8 cellular contexts compared by ENCODE assay signal in the genomic region with DNA sequence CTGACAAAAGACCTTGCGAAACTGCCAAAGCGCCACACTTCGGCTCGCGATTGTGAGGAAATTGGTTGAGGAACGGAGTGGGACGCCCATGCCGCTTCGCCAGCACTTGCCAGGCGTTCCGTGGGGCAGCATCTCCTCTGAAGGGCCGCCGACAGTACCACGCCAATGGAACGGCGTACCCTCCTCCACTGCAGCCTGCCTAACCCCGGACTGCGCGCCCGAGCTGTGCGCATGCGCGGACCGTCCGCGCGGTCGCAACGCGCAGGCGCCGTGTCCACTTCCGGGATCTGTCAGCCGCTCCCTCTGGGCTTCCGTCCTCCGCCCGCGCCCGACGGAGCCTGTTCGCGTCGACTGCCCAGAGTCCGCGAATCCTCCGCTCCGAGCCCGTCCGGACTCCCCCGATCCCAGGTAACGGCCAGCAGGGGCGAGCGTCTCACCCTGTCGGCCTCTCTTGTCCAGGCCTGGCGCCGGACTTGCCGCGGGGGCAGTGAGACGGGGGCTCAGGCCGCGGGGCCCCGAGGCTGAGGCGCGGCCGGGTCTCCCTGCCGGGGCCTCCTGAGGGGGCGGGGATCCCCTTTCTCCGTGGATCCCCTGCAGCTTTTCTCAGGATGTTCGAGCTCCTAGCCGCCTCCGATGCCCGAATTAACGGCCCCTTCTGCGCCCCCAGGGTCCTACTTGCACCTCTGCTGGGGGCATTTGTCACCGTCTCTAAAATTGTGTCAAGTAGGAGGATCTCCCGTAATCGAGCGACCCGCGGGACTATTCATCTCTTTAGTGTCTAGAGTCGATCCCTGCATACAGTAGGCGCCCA. TPM values are rescaled to one million over a fixed set of nuclear protein-coding genes. Genes with fewer than 3 reads are reported as not detected.
DNase-seq lines count a peak whose midpoint lies in the region; ATAC-seq and TF ChIP-seq lines count a peak whose summit lies in the region.

Gene ARPC1A (plus strand): TSS at position 302 of the 811 bp plus-strand sequence. CDS start 7,456 bp downstream, outside the sequence.

- H4K8ac ChIP-seq in H9 (replicated peaks; ENCODE audit: insufficient read length, low read depth, low read length) = no peak within 1 kb of the TSS

- no peaks in the 10 kb centered on the region for H4K20me1 ChIP-seq in H9 (ENCODE audit: control insufficient read depth, insufficient read depth, insufficient read length)

- H3K9ac ChIP-seq in ES-I3 (ENCODE audit: low read depth, low read length) (peak within 1 kb of the TSS; percentile 78), H9 (ENCODE audit: extremely low read depth, insufficient read length, low read length) (peak within 1 kb of the TSS; percentile 90)

- no peak within 1 kb of the TSS for H2AFZ ChIP-seq in H9 (ENCODE audit: low read length)

- H3K27ac ChIP-seq in H9 (ENCODE audit: insufficient read length, low read depth, low read length) = no peak within 1 kb of the TSS

- H3K14ac ChIP-seq in H9 (ENCODE audit: insufficient read depth, low read length) = peak within 1 kb of the TSS; percentile 74

- ATAC-seq in stimulated activated naive CD8-positive, alpha-beta T cell treated with anti-CD3 and anti-CD28 coated beads, Interleukin-15, Interleukin-2, amounts not matched to agents 100 U/mL and 50 U/mL, for 24 hours = peak; percentile 95

- H3K4me1 Mint-ChIP-seq in H9 (peaks cover 14 to 23% of the 10 kb centered on the region in 2 experiments), nephron (peaks cover 14% of the 10 kb centered on the region)

- H3K4ac ChIP-seq in H9 (ENCODE audit: low read depth, low read length) = no peak within 1 kb of the TSS

- H3K79me2 ChIP-seq in H9 (ENCODE audit: insufficient read depth, low read length) = peaks cover 6% of the 10 kb centered on the region; the same call in 1 of the 2 replicates

- H3K27me3 Mint-ChIP-seq in H9 (ENCODE audit: low read depth) (no peaks in the 10 kb centered on the region), nephron (ENCODE audit: low read depth) (no peaks in the 10 kb centered on the region)

- H3K27ac Mint-ChIP-seq in H9 = peak within 1 kb of the TSS; percentile 82 to 90 (median 82); a peak in 6 of 7 replicates
- H3K27ac Mint-ChIP-seq in nephron = peak within 1 kb of the TSS; percentile 66 to 91 (median 67)

- DNase-seq in H9 = peak; percentile 94
- peak; percentile 85 for DNase-seq in MG63
- DNase-seq in SHP77 (lab: John Stamatoyannopoulos, UW) = peak; percentile 81 to 83
- peak; percentile 90 for DNase-seq in activated effector memory CD4-positive, alpha-beta T cell treated with Interleukin-2 at 50 U/mL for 16 hours
- DNase-seq in fibroblast of the aortic adventitia (ENCODE audit: low read depth) = peak; percentile 90
- DNase-seq in stimulated activated naive CD8-positive, alpha-beta T cell treated with anti-CD3 and anti-CD28 coated beads, Interleukin-15, Interleukin-2, amounts not matched to agents 100 U/mL and 50 U/mL, for 24 hours = peak; percentile 93

- no peak within 1 kb of the TSS for H2BK12ac ChIP-seq in H9 (ENCODE audit: insufficient read length, low read depth, low read length)

- no peaks in the 10 kb centered on the region for H3K36me3 Mint-ChIP-seq in H9 (ENCODE audit: insufficient read depth in 1 of 3, low read depth in 3 of 3)
- no peaks in the 10 kb centered on the region for H3K36me3 Mint-ChIP-seq in nephron (ENCODE audit: low read depth)

- no peak within 1 kb of the TSS for H2BK15ac ChIP-seq in H9 (ENCODE audit: low read depth, low read length)

- H3K23me2 ChIP-seq in H9 (ENCODE audit: insufficient read length, low read depth, low read length, poor library complexity, severe bottlenecking) = peaks cover 7% of the 10 kb centered on the region

- H3K4me2 ChIP-seq in H9 (ENCODE audit: insufficient read depth, insufficient read length, low read length) = peak within 1 kb of the TSS; percentile 72

- H2BK5ac ChIP-seq in H9 (ENCODE audit: insufficient read length, low read length) = no peak within 1 kb of the TSS

- H3K27me3 ChIP-seq in H9 (ENCODE audit: insufficient read depth, low read length) (no peaks in the 10 kb centered on the region), MG63 (no peaks in the 10 kb centered on the region)

- H3K56ac ChIP-seq in H9 (ENCODE audit: insufficient read length, low read depth, low read length) = no peak within 1 kb of the TSS

- H3K4me3 Mint-ChIP-seq in H9 (peak within 1 kb of the TSS; percentile 86 to 90), nephron (peak within 1 kb of the TSS; percentile 87 to 91 (median 91))

- no peak within 1 kb of the TSS for H2BK20ac ChIP-seq in H9 (ENCODE audit: low read depth, low read length, poor library complexity, severe bottlenecking)

- H2BK120ac ChIP-seq in H9 (ENCODE audit: low read depth, low read length, poor library complexity, severe bottlenecking) = no peak within 1 kb of the TSS

- no peaks in the 10 kb centered on the region for H3K9me3 Mint-ChIP-seq in H9
- H3K9me3 Mint-ChIP-seq in nephron = no peaks in the 10 kb centered on the region

- peak within 1 kb of the TSS; percentile 85 for H3K4me3 ChIP-seq in MG63
- peak within 1 kb of the TSS; percentile 99 for H3K4me3 ChIP-seq in fibroblast of the aortic adventitia (ENCODE audit: low read depth, low read length)

- H4K91ac ChIP-seq in H9 (ENCODE audit: insufficient read length, low read depth, low read length) = no peak within 1 kb of the TSS

- no CpG with 5 or more reads among the region's 82 CpGs for WGBS in H9 (ENCODE audit: extremely low coverage, insufficient read length, low lambda C conversion rate)

- no peak within 1 kb of the TSS for H2AK5ac ChIP-seq in H9 (ENCODE audit: insufficient read length, low read length)

- peak within 1 kb of the TSS; percentile 64 for H3K18ac ChIP-seq in H9 (ENCODE audit: insufficient read length, low read depth, low read length)

- H4K5ac ChIP-seq in H9 (ENCODE audit: insufficient read length, low read depth, low read length) = no peak within 1 kb of the TSS

- H3K36me3 ChIP-seq in ES-I3 (ENCODE audit: insufficient read depth, low read length) (no peaks in the 10 kb centered on the region; the same call in 1 of the 2 replicates), MG63 (peaks cover 3% of the 10 kb centered on the region; the same call in 1 of the 2 replicates)

- peaks cover under 1% of the 10 kb centered on the region; the same call in 1 of the 2 replicates for H3K4me1 ChIP-seq in ES-I3 (ENCODE audit: insufficient read depth, low read length)
- no peaks in the 10 kb centered on the region for H3K4me1 ChIP-seq in H9 (ENCODE audit: insufficient read depth, low read length)

- TF ChIP-seq CTCF in H9 (conservative IDR thresholded peaks at IDR 0.05) (peak; percentile 48), fibroblast of the aortic adventitia (IDR thresholded peaks at IDR 0.05; ENCODE audit: insufficient read depth, low read length) (peak; percentile 37), nephron (IDR thresholded peaks at IDR 0.05; ENCODE audit: unreplicated experiment in 3 of 3) (peak in 2 of 3 experiments; percentile 17 to 32)

- H3K23ac ChIP-seq in H9 (ENCODE audit: insufficient read length, low read depth, low read length) = no peak within 1 kb of the TSS

- peaks cover 5% of the 10 kb centered on the region for H3K79me1 ChIP-seq in H9 (ENCODE audit: insufficient read depth, low read depth, low read length, poor library complexity, severe bottlenecking)

- no peak within 1 kb of the TSS for H3T11ph ChIP-seq in H9 (ENCODE audit: low read length)

- H3K9me3 ChIP-seq in ES-I3 (ENCODE audit: control insufficient read depth, insufficient read depth, low read length) = no peaks in the 10 kb centered on the region
- no peaks in the 10 kb centered on the region for H3K9me3 ChIP-seq in H9 (ENCODE audit: control insufficient read depth, low read depth, low read length)
- no peaks in the 10 kb centered on the region for H3K9me3 ChIP-seq in MG63

RNA-seq across cellular contexts. Expression of gene ARPC1A, which starts in this region (rescaled TPM):
- 169 TPM in 2 replicates for total RNA-seq in H9 (2021)
- total RNA-seq in MG63 (2014; rRNA removed; shearing (Covaris generic); ENCODE audit: low replicate concordance) = 75.8 and 89.8 TPM in 2 replicates
- total RNA-seq in fibroblast of the aortic adventitia (ENCODE audit: low replicate concordance) = 85.0 and 253 TPM in 2 replicates
